Comparison of ENCODE assay signal across 8 cellular contexts in genomic region chr5:96657068-96657467, GRCh38. TPM values are rescaled to one million over a fixed set of nuclear protein-coding genes. Genes with fewer than 3 reads are reported as not detected.
DNase-seq lines count a peak whose midpoint lies in the region; ATAC-seq, FAIRE-seq and TF ChIP-seq lines count a peak whose summit lies in the region.

No MANE protein-coding gene starts in this region.

- no peak for TF ChIP-seq POLR2A in H54 (IDR thresholded peaks at IDR 0.05; ENCODE audit: low read depth, low read length)

- peak; percentile 73 for ATAC-seq in GM18499 (IDR thresholded peaks at IDR 0.05; ENCODE audit: insufficient read depth, unreplicated experiment)

- peak; percentile 84 for FAIRE-seq in H54 (lab: Jason Lieb, UNC)

- DNase-seq in H54 (ENCODE audit: insufficient read length, low spot score), result peak; percentile 54
- DNase-seq in LHCN-M2 (ENCODE audit: low read depth), result peak; percentile 95
- peak; percentile 37 for DNase-seq in activated CD8-positive, alpha-beta memory T cell treated with anti-CD3 and anti-CD28 coated beads, Interleukin-2, amount 50 U/mL, for 4 hours
- DNase-seq in glomerular visceral epithelial cell (ENCODE audit: extremely low spot score), result peak; percentile 93
- DNase-seq in NCI-H1930 (lab: John Stamatoyannopoulos, UW), result no peak
- DNase-seq in ecto neural progenitor cell (ENCODE audit: low spot score), result no peak
- no peak for DNase-seq in Kasumi-1 (lab: John Stamatoyannopoulos, UW)

RNA-seq across cellular contexts. Expression of gene CAST, which starts 5.1 kb away (rescaled TPM):
- 150 and 191 TPM in 2 replicates for total RNA-seq in LHCN-M2 (2014; rRNA removed)
- polyA plus RNA-seq in LHCN-M2 (2012), result 102 TPM

Comparison
In these comparisons a context has a peak if more than half of its experiments do, and no peak if none do; other contexts are left out.
1. DNase-seq: peak in H54 (single experiment), LHCN-M2 (single experiment), activated CD8-positive, alpha-beta memory T cell treated with anti-CD3 and anti-CD28 coated beads, Interleukin-2, amount 50 U/mL, for 4 hours (single experiment) and glomerular visceral epithelial cell (single experiment); none in NCI-H1930 (0 of 2), ecto neural progenitor cell (single experiment) and Kasumi-1 (0 of 2).